In the genomic region with DNA sequence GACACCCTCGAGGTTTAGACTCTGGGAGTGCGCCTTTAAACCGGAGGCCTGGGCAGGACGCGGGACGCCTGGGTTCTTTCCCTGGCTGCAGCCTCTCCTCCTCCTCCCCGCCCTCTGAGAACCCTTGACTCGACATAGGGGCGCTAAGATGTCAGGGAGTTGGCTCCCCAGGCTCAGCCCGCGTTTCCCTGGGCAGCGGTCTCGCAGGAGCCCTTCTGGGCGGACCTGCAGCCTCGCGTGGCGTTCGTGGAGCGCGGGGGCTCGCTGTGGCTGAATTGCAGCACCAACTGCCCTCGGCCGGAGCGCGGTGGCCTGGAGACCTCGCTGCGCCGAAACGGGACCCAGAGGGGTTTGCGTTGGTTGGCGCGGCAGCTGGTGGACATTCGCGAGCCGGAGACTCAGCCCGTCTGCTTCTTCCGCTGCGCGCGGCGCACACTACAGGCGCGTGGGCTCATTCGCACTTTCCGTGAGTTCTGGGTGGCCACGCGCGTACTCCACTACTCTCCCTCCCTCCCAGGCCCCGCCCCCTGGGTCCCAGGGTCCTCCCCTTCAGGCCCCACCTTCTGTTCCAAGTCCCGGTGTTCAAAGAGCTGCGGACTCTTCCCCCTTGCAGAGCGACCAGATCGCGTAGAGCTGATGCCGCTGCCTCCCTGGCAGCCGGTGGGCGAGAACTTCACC, we compare ENCODE assay signal across 2 cellular contexts.
TF ChIP-seq lines count a peak whose summit lies in the region.

No MANE protein-coding gene starts in this region.

TF ChIP-seq in GM12891, 5 proteins besides CTCF, POLR2A, EP300 and RAD21:
- TF ChIP-seq TAF1 (IDR thresholded peaks at IDR 0.05; ENCODE audit: low read depth, low read length) (no peak), SPI1 (IDR thresholded peaks at IDR 0.05; ENCODE audit: low read depth, low read length) (no peak), PAX5 (IDR thresholded peaks at IDR 0.05; ENCODE audit: insufficient read depth, low read length, severe bottlenecking) (no peak)

TF ChIP-seq in K562, 482 proteins besides CTCF, POLR2A, EP300 and RAD21 (continues in another document):
- TF ChIP-seq TARDBP (IDR thresholded peaks at IDR 0.05) (peak; percentile 71; the same call in 1 of the 2 replicates), FOXK1 (CRISPR knock-in tag; IDR thresholded peaks at IDR 0.05; ENCODE audit: borderline replicate concordance) (no peak), ZNF75A (CRISPR knock-in tag; IDR thresholded peaks at IDR 0.05) (no peak), FUS (optimal IDR thresholded peaks at IDR 0.05; ENCODE audit: low read depth, low read length) (no peak), HNRNPL (IDR thresholded peaks at IDR 0.05; ENCODE audit: low read depth, low read length) (no peak), ZNF780A (CRISPR knock-in tag; IDR thresholded peaks at IDR 0.05) (no peak), NCOA2 (IDR thresholded peaks at IDR 0.05; ENCODE audit: partially characterized antibody in 2 of 2) (no peak), ZNF146 (CRISPR knock-in tag; IDR thresholded peaks at IDR 0.05; ENCODE audit: unreplicated experiment) (no peak), ZNF140 (CRISPR knock-in tag; IDR thresholded peaks at IDR 0.05) (no peak), NCOA4 (IDR thresholded peaks at IDR 0.05; ENCODE audit: partially characterized antibody) (no peak), DNMT1 (IDR thresholded peaks at IDR 0.05) (no peak), RBM22 (IDR thresholded peaks at IDR 0.05; ENCODE audit: low read depth, low read length, poor library complexity, severe bottlenecking) (no peak), ATF6 (CRISPR knock-in tag; IDR thresholded peaks at IDR 0.05) (no peak; the same call in 1 of the 2 replicates), KAT7 (CRISPR knock-in tag; IDR thresholded peaks at IDR 0.05; ENCODE audit: borderline replicate concordance) (peak; percentile 85), ZFP36 (IDR thresholded peaks at IDR 0.05; ENCODE audit: low read depth, low read length, partially characterized antibody) (no peak), TSC22D4 (tag; IDR thresholded peaks at IDR 0.05) (no peak), U2AF1 (optimal IDR thresholded peaks at IDR 0.05; ENCODE audit: low read depth, low read length) (peak; percentile 26), NCOA1 (IDR thresholded peaks at IDR 0.05; ENCODE audit: low read depth) (no peak), ZNF23 (CRISPR knock-in tag; IDR thresholded peaks at IDR 0.05) (no peak), ZBTB9 (CRISPR knock-in tag; IDR thresholded peaks at IDR 0.05) (no peak)
- TF ChIP-seq, protein P1, sequence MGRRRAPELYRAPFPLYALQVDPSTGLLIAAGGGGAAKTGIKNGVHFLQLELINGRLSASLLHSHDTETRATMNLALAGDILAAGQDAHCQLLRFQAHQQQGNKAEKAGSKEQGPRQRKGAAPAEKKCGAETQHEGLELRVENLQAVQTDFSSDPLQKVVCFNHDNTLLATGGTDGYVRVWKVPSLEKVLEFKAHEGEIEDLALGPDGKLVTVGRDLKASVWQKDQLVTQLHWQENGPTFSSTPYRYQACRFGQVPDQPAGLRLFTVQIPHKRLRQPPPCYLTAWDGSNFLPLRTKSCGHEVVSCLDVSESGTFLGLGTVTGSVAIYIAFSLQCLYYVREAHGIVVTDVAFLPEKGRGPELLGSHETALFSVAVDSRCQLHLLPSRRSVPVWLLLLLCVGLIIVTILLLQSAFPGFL (CRISPR knock-in tag; IDR thresholded peaks at IDR 0.05): no peak
- TF ChIP-seq, protein P2, sequence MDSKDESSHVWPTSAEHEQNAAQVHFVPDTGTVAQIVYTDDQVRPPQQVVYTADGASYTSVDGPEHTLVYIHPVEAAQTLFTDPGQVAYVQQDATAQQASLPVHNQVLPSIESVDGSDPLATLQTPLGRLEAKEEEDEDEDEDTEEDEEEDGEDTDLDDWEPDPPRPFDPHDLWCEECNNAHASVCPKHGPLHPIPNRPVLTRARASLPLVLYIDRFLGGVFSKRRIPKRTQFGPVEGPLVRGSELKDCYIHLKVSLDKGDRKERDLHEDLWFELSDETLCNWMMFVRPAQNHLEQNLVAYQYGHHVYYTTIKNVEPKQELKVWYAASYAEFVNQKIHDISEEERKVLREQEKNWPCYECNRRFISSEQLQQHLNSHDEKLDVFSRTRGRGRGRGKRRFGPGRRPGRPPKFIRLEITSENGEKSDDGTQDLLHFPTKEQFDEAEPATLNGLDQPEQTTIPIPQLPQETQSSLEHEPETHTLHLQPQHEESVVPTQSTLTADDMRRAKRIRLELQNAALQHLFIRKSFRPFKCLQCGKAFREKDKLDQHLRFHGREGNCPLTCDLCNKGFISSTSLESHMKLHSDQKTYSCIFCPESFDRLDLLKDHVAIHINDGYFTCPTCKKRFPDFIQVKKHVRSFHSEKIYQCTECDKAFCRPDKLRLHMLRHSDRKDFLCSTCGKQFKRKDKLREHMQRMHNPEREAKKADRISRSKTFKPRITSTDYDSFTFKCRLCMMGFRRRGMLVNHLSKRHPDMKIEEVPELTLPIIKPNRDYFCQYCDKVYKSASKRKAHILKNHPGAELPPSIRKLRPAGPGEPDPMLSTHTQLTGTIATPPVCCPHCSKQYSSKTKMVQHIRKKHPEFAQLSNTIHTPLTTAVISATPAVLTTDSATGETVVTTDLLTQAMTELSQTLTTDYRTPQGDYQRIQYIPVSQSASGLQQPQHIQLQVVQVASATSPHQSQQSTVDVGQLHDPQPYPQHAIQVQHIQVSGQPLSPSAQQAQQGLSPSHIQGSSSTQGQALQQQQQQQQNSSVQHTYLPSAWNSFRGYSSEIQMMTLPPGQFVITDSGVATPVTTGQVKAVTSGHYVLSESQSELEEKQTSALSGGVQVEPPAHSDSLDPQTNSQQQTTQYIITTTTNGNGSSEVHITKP (IDR thresholded peaks at IDR 0.05; ENCODE audit: partially characterized antibody): no peak
- TF ChIP-seq, protein P3, sequence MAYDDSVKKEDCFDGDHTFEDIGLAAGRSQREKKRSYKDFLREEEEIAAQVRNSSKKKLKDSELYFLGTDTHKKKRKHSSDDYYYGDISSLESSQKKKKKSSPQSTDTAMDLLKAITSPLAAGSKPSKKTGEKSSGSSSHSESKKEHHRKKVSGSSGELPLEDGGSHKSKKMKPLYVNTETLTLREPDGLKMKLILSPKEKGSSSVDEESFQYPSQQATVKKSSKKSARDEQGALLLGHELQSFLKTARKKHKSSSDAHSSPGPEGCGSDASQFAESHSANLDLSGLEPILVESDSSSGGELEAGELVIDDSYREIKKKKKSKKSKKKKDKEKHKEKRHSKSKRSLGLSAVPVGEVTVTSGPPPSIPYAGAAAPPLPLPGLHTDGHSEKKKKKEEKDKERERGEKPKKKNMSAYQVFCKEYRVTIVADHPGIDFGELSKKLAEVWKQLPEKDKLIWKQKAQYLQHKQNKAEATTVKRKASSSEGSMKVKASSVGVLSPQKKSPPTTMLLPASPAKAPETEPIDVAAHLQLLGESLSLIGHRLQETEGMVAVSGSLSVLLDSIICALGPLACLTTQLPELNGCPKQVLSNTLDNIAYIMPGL (CRISPR knock-in tag; IDR thresholded peaks at IDR 0.05): no peak
- TF ChIP-seq, protein P4, sequence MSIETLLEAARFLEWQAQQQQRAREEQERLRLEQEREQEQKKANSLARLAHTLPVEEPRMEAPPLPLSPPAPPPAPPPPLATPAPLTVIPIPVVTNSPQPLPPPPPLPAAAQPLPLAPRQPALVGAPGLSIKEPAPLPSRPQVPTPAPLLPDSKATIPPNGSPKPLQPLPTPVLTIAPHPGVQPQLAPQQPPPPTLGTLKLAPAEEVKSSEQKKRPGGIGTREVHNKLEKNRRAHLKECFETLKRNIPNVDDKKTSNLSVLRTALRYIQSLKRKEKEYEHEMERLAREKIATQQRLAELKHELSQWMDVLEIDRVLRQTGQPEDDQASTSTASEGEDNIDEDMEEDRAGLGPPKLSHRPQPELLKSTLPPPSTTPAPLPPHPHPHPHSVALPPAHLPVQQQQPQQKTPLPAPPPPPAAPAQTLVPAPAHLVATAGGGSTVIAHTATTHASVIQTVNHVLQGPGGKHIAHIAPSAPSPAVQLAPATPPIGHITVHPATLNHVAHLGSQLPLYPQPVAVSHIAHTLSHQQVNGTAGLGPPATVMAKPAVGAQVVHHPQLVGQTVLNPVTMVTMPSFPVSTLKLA (conservative IDR thresholded peaks at IDR 0.05): peak; percentile 39 to 81
- TF ChIP-seq, protein P5, sequence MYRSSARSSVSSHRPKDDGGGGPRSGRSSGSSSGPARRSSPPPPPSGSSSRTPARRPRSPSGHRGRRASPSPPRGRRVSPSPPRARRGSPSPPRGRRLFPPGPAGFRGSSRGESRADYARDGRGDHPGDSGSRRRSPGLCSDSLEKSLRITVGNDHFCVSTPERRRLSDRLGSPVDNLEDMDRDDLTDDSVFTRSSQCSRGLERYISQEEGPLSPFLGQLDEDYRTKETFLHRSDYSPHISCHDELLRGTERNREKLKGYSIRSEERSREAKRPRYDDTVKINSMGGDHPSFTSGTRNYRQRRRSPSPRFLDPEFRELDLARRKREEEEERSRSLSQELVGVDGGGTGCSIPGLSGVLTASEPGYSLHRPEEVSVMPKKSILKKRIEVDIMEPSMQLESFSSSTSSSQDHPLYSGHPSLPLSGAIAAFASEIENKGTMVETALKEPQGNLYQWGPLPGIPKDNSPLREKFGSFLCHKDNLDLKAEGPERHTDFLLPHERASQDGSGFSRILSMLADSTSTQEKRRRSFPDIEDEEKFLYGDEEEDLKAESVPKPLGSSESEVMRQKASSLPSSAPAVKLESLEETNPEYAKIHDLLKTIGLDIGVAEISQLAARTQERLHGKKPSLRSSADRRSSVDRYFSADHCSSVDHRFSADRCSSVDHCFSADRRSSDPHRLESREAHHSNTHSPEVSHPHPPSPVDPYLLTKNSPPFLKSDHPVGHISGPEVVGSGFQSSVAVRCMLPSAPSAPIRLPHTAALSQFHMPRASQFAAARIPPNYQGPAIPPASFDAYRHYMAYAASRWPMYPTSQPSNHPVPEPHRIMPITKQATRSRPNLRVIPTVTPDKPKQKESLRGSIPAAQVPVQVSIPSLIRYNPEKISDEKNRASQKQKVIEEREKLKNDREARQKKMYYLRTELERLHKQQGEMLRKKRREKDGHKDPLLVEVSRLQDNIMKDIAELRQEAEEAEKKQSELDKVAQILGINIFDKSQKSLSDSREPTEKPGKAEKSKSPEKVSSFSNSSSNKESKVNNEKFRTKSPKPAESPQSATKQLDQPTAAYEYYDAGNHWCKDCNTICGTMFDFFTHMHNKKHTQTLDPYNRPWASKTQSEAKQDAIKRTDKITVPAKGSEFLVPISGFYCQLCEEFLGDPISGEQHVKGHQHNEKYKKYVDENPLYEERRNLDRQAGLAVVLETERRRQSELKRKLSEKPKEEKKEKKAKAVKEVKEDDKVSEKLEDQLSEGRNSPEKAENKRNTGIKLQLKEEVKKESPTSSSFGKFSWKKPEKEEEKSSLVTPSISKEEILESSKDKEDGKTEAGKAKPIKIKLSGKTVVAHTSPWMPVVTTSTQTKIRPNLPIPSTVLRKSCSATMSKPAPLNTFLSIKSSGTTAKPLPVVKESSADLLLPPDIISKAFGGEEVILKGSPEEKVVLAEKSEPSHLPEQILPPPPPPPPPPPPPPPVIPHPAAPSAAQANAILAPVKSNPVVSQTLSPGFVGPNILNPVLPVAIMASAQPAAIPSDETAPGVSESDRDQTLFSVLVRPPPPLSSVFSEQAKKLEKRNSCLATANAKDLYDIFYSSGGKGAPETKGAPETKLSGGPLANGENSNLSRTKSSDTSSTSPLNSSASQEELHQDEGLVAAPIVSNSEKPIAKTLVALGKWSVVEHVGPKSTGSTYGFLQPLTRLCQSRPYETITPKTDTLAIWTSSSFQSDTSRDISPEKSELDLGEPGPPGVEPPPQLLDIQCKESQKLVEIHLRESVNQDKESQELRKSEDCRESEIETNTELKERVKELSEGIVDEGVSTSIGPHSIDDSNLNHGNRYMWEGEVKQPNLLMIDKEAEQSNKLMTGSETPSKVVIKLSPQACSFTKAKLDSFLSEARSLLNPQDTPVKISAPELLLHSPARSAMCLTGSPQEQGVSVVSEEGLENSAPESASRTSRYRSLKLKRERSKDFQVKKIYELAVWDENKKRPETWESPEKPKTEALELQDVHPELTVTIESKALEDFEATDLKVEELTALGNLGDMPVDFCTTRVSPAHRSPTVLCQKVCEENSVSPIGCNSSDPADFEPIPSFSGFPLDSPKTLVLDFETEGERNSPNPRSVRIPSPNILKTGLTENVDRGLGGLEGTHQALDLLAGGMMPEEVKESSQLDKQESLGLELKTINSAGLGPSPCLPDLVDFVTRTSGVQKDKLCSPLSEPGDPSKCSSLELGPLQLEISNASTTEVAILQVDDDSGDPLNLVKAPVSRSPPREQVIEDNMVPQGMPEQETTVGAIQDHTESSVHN (IDR thresholded peaks at IDR 0.05; ENCODE audit: borderline replicate concordance in 1 of 2, low read depth in 1 of 2): no peak
- TF ChIP-seq, protein P6, sequence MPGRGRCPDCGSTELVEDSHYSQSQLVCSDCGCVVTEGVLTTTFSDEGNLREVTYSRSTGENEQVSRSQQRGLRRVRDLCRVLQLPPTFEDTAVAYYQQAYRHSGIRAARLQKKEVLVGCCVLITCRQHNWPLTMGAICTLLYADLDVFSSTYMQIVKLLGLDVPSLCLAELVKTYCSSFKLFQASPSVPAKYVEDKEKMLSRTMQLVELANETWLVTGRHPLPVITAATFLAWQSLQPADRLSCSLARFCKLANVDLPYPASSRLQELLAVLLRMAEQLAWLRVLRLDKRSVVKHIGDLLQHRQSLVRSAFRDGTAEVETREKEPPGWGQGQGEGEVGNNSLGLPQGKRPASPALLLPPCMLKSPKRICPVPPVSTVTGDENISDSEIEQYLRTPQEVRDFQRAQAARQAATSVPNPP (IDR thresholded peaks at IDR 0.05; ENCODE audit: borderline replicate concordance, insufficient read depth, insufficient read length): no peak
